10 cellular contexts compared by ENCODE assay signal in the genomic region with DNA sequence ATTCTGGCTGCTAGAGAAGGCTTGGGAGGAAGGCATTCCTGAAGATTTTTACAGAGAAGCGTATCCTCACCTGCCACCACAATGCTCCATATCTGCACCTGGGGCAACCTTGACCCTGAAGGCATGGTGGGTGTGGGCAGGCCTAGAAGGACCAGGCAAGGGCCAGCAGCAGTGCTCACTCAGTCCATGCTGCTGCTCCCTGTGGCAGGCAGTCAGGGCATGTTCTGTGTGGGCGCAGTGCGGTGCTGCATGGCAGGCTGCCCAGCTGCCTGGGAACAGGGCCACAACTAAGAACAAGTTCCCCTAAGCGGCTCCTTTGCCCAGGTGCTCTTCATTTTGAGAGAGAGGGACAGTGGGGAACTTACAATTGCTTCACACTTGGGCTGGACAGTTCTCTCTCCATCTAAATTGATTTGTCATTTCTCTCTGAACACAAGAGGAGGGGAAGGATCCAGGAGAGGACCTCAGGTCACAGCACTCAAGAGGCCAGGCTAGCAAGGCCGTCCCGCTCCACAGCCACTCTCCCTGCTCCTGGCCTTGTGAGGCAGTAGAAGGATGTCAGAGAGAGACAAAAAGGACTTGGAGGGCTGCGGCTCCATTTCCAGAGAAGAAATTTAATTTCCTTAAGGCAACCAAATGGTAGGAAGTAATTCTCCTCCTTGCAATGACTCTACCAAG.
DNase-seq lines count a peak whose midpoint lies in the region; ATAC-seq, FAIRE-seq and TF ChIP-seq lines count a peak whose summit lies in the region.
"Had no signal": no experiment of that assay in that cellular context is flagged by ENCODE, and none has a peak within 500 bp of the region (broad histone marks: within the 10 kb centered on the region; RNA-seq: fewer than 3 reads in every experiment).

No MANE protein-coding gene starts in this region.

- FAIRE-seq in astrocyte (lab: Jason Lieb, UNC): no peak

- intact Hi-C loops in left cardiac atrium (cut with DNase I): no loop called here

- no peak overlapping the region for H3K4me2 ChIP-seq in astrocyte (ENCODE audit: low read length)
- no peak overlapping the region for H3K4me2 ChIP-seq in parathyroid adenoma (ENCODE audit: low read length)

- no peak overlapping the region for H3K4me3 Mint-ChIP-seq in astrocyte (ENCODE audit: unreplicated experiment)

- peaks cover 15% of the 10 kb centered on the region for H3K36me3 Mint-ChIP-seq in astrocyte (ENCODE audit: low read depth, unreplicated experiment)

- H3K4me1 Mint-ChIP-seq in astrocyte (ENCODE audit: low read depth, unreplicated experiment): no peaks in the 10 kb centered on the region

- no peak overlapping the region for H3K27ac ChIP-seq in astrocyte (ENCODE audit: low read depth, low read length)
- peak overlapping the region; percentile 43 for H3K27ac ChIP-seq in parathyroid adenoma
- H3K27ac ChIP-seq in SJCRH30: no peak overlapping the region
- H3K27ac ChIP-seq: SK-N-MC had no signal

- H3K27ac Mint-ChIP-seq in astrocyte (ENCODE audit: unreplicated experiment): no peak overlapping the region

- no peaks in the 10 kb centered on the region for H3K9me3 Mint-ChIP-seq in astrocyte (ENCODE audit: unreplicated experiment)

- peak; percentile 7 for DNase-seq in EH (ENCODE audit: low read depth)
- DNase-seq in astrocyte (ENCODE audit: low read depth): peak; percentile 65
- DNase-seq in left cardiac atrium: peak; percentile 42
- no peak for DNase-seq in SJCRH30
- DNase-seq in NCI-H187 (lab: John Stamatoyannopoulos, UW): no peak
- DNase-seq in dermis blood vessel endothelial cell: no peak
- DNase-seq: NCI-H345 had no signal

- H3K9me3 ChIP-seq in astrocyte (ENCODE audit: insufficient read depth, low read depth, low read length) (no peaks in the 10 kb centered on the region), parathyroid adenoma (ENCODE audit: control insufficient read depth, low read length) (no peaks in the 10 kb centered on the region), SJCRH30 (replicated peaks) (no peaks in the 10 kb centered on the region)

- no peaks in the 10 kb centered on the region for H3K27me3 Mint-ChIP-seq in astrocyte (ENCODE audit: low read depth, unreplicated experiment)

- H3K79me2 ChIP-seq in astrocyte (ENCODE audit: insufficient read depth, low read length) (no peaks in the 10 kb centered on the region), parathyroid adenoma (no peaks in the 10 kb centered on the region)

- no peak overlapping the region for H3K9ac ChIP-seq in astrocyte (ENCODE audit: low read length)
- H3K9ac ChIP-seq in parathyroid adenoma: no peak overlapping the region

- H2AFZ ChIP-seq in astrocyte (ENCODE audit: low read depth, low read length) (no peak overlapping the region), parathyroid adenoma (peak overlapping the region; percentile 30)

- H3K4me3 ChIP-seq in astrocyte (ENCODE audit: insufficient read depth, low read depth, low read length) (no peak overlapping the region), parathyroid adenoma (ENCODE audit: low read depth, low read length) (no peak overlapping the region), SJCRH30 (no peak overlapping the region)
- H3K4me3 ChIP-seq: SK-N-MC had no signal

- H4K20me1 ChIP-seq in astrocyte (ENCODE audit: insufficient read depth, low read length): peaks cover 10% of the 10 kb centered on the region

- no peaks in the 10 kb centered on the region for H3K27me3 ChIP-seq in astrocyte (ENCODE audit: insufficient read depth, low read length)
- H3K27me3 ChIP-seq in parathyroid adenoma (ENCODE audit: control insufficient read depth, insufficient read depth, low read length): no peaks in the 10 kb centered on the region
- H3K27me3 ChIP-seq in SJCRH30: no peaks in the 10 kb centered on the region

- no peaks in the 10 kb centered on the region for H3K4me1 ChIP-seq in astrocyte (ENCODE audit: insufficient read depth, low read length)
- H3K4me1 ChIP-seq in parathyroid adenoma: peaks cover 7% of the 10 kb centered on the region
- no peaks in the 10 kb centered on the region for H3K4me1 ChIP-seq in SJCRH30

- H3K36me3 ChIP-seq in astrocyte (ENCODE audit: insufficient read depth, low read length) (peaks cover 27% of the 10 kb centered on the region), parathyroid adenoma (ENCODE audit: control insufficient read depth, insufficient read depth, low read length) (no peaks in the 10 kb centered on the region), SJCRH30 (peaks cover 50% of the 10 kb centered on the region)

- ATAC-seq in left cardiac atrium: peak; percentile 88 to 92
- ATAC-seq in GM21360 (IDR thresholded peaks at IDR 0.05; ENCODE audit: unreplicated experiment): no peak

- no peak for TF ChIP-seq CTCF in astrocyte (IDR thresholded peaks at IDR 0.05; ENCODE audit: insufficient read depth, low read depth, low read length)
- no peak for TF ChIP-seq CTCF in parathyroid adenoma (IDR thresholded peaks at IDR 0.05)

Comparison
In these comparisons a context has a peak if more than half of its experiments do, and no peak if none do; other contexts are left out.
1. DNase-seq: peak in EH (single experiment), astrocyte (single experiment) and left cardiac atrium (single experiment); none in SJCRH30 (0 of 2), NCI-H187 (0 of 2) and dermis blood vessel endothelial cell (single experiment).